ENCODE assay signal across 18 cellular contexts in the genomic region with DNA sequence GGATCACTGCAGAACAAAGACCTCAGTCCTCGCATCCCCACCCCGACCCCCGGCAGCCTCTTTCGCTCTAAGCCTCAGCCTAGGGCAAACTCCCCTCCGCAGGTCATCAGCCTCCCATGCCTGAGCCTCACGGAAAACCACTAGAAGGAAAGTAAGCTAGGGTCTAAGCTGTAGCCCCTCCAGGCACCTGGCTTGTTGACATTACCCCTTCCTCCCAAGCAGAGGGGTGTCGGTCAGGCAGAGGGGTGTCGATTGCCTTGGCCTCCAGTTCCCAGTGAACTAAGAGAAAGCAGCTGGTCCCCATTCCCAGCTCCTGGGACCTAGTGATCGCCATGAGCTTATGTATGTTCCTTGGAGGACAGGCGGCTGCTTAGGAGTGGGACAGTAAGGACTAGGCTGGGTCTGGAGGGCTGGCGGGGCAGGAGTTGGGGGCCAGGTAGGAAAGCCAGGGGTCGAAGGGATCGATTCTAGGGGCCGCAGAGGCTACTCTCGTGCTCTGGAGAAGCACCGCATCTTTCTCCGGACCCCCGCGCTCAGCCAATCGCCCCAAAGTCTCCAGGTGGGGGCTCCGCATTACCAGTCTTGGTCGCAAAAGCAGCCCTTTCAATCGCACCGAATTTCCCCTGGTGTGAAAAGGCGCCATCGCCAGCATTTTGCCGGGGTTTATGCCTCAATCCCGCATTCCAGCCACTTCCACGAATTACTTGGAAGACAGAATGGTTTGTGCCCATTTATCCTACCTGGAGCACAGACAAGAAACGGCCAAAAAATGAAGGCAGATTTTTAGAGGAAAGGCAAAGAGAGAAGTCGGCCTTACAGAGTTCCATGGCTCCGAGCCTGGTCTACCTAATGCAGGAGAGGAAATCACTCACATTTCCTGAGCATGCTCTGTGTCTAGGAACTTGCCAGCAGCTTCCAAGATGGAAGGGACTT. TPM values are rescaled to one million over a fixed set of nuclear protein-coding genes. Genes with fewer than 3 reads are reported as not detected.
"Had no signal": no experiment of that assay in that cellular context is flagged by ENCODE, and none has a peak within 500 bp of the region (broad histone marks: within the 10 kb centered on the region; RNA-seq: fewer than 3 reads in every experiment).

No MANE protein-coding gene starts in this region.

- H3K4me3 ChIP-seq: heart right ventricle, right lobe of liver, transverse colon had no signal

- H3K27ac ChIP-seq: heart right ventricle, right lobe of liver, transverse colon had no signal

- H3K4me1 ChIP-seq: right lobe of liver had no signal

- H3K9me3 ChIP-seq: heart right ventricle, right lobe of liver, transverse colon had no signal

- ATAC-seq: activated CD4-positive, alpha-beta T cell treated with anti-CD3 and anti-CD28 coated beads for 36 hours; activated CD8-positive, alpha-beta T cell treated with anti-CD3 and anti-CD28 coated beads, Interleukin-2, amount 10 ng/mL, durations not matched to agents 7 days and 5 days; activated T-helper 17 cell treated with anti-CD3 and anti-CD28 coated beads, Interleukin-2, amount 50 U/mL, for 72 hours; heart right ventricle; right lobe of liver; stimulated activated memory B cell treated with anti-CD40 and anti-IgM and Interleukin-4, amounts not matched to agents 10 μg/mL and 1 μg/mL and 100 μg/mL, for 72 hours had no signal

- DNase-seq: activated CD4-positive, alpha-beta T cell treated with anti-CD3 and anti-CD28 coated beads for 36 hours; activated CD8-positive, alpha-beta memory T cell treated with anti-CD3 and anti-CD28 coated beads, Interleukin-2, amount 50 U/mL, for 48 hours; activated CD8-positive, alpha-beta T cell treated with anti-CD3 and anti-CD28 coated beads, Interleukin-2, amount 10 ng/mL, durations not matched to agents 7 days and 5 days; activated naive CD4-positive, alpha-beta T cell treated with anti-CD3 and anti-CD28 coated beads for 36 hours; heart right ventricle; posterior cingulate gyrus; right lobe of liver; stimulated activated CD4-positive, alpha-beta T cell treated with anti-CD3 and anti-CD28 coated beads, Interleukin-1b, Interleukin-23, amount 100 ng/mL, for 48 hours; substantia nigra; T1000; transverse colon had no signal

- H3K36me3 ChIP-seq: heart right ventricle, right lobe of liver, transverse colon had no signal

RNA-seq across cellular contexts. Expression of a gene that starts 21.3 kb away (rescaled TPM):
- total RNA-seq: activated CD4-positive, alpha-beta T cell treated with anti-CD3 and anti-CD28 coated beads for 36 hours; activated CD8-positive, alpha-beta T cell treated with anti-CD3 and anti-CD28 coated beads, Interleukin-2, amount 10 ng/mL, durations not matched to agents 7 days and 5 days; activated naive CD4-positive, alpha-beta T cell treated with anti-CD3 and anti-CD28 coated beads for 36 hours; activated T-helper 17 cell treated with anti-CD3 and anti-CD28 coated beads, Interleukin-2, amount 50 U/mL, for 72 hours; astrocyte; frontal cortex; heart right ventricle; kidney epithelial cell; liver; right lobe of liver had no signal
- polyA plus RNA-seq: heart right ventricle, liver had no signal

RNA-seq across cellular contexts. Expression of a gene that starts 26.9 kb away (rescaled TPM):
- total RNA-seq: activated CD4-positive, alpha-beta T cell treated with anti-CD3 and anti-CD28 coated beads for 36 hours; activated CD8-positive, alpha-beta T cell treated with anti-CD3 and anti-CD28 coated beads, Interleukin-2, amount 10 ng/mL, durations not matched to agents 7 days and 5 days; activated naive CD4-positive, alpha-beta T cell treated with anti-CD3 and anti-CD28 coated beads for 36 hours; activated T-helper 17 cell treated with anti-CD3 and anti-CD28 coated beads, Interleukin-2, amount 50 U/mL, for 72 hours; astrocyte; frontal cortex; heart right ventricle; kidney epithelial cell; liver; myocyte; right lobe of liver had no signal
- polyA plus RNA-seq: heart right ventricle, liver had no signal

RNA-seq across cellular contexts. Expression of a gene that starts 27.6 kb away (rescaled TPM):
- total RNA-seq: activated CD4-positive, alpha-beta T cell treated with anti-CD3 and anti-CD28 coated beads for 36 hours; activated CD8-positive, alpha-beta T cell treated with anti-CD3 and anti-CD28 coated beads, Interleukin-2, amount 10 ng/mL, durations not matched to agents 7 days and 5 days; activated naive CD4-positive, alpha-beta T cell treated with anti-CD3 and anti-CD28 coated beads for 36 hours; activated T-helper 17 cell treated with anti-CD3 and anti-CD28 coated beads, Interleukin-2, amount 50 U/mL, for 72 hours; astrocyte; frontal cortex; heart right ventricle; kidney epithelial cell; liver; myocyte; right lobe of liver had no signal
- polyA plus RNA-seq: heart right ventricle, liver had no signal
